ENCODE assay signal across 28 cellular contexts in the genomic region with DNA sequence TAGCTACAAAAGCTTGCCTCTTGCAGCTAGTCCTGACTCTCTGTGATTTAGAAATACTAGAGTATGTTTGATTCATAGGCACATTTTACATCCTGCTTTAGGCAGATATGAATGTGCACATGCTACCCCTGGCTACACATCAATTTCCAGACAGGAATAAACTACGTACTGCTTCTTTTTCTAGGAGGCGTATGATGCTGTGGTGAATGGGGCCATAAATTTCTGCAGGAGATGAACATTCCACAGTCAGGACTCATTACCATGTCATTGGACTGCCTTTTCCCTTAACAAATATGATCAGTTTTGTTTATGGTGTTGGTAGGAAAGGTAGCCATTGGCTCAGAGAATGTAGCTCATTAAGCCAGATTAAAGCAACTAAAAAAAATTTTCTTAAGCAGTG. TPM values are rescaled to one million over a fixed set of nuclear protein-coding genes. Genes with fewer than 3 reads are reported as not detected.
DNase-seq lines count a peak whose midpoint lies in the region; ATAC-seq and TF ChIP-seq lines count a peak whose summit lies in the region.
"Had no signal": no experiment of that assay in that cellular context is flagged by ENCODE, and none has a peak within 500 bp of the region (broad histone marks: within the 10 kb centered on the region; RNA-seq: fewer than 3 reads in every experiment).

No MANE protein-coding gene starts in this region.

- no peak for TF ChIP-seq CTCF in AG04449 (IDR thresholded peaks at IDR 0.05; ENCODE audit: insufficient read depth, low read length, missing control alignments)
- no peak for TF ChIP-seq CTCF in foreskin keratinocyte (conservative IDR thresholded peaks at IDR 0.05)
- TF ChIP-seq CTCF in spleen (IDR thresholded peaks at IDR 0.05 in 8 of 11, conservative IDR thresholded peaks at IDR 0.05 in 3 of 11), result no peak
- no peak for TF ChIP-seq CTCF in PC-9 (conservative IDR thresholded peaks at IDR 0.05)
- no peak for TF ChIP-seq CTCF in gastrocnemius medialis (IDR thresholded peaks at IDR 0.05 in 4 of 5, conservative IDR thresholded peaks at IDR 0.05 in 1 of 5)

- H3K4me2 ChIP-seq in GM23248 (ENCODE audit: unreplicated experiment) (peak overlapping the region; percentile 33), PC-9 (no peak overlapping the region)
- H3K4me2 ChIP-seq: BLaER1 treated with 17β-estradiol and CSF1 and Interleukin-3, amounts not matched to agents 10 nM and 100 nM had no signal

- peaks cover 14% of the 10 kb centered on the region for H3K4me1 ChIP-seq in GM23248 (ENCODE audit: insufficient read depth)
- H3K4me1 ChIP-seq in foreskin keratinocyte, result peaks cover 7% of the 10 kb centered on the region
- no peaks in the 10 kb centered on the region for H3K4me1 ChIP-seq in spleen
- H3K4me1 ChIP-seq in PC-9 (replicated peaks; ENCODE audit: insufficient read depth), result no peaks in the 10 kb centered on the region
- H3K4me1 ChIP-seq in gastrocnemius medialis, result no peaks in the 10 kb centered on the region
- H3K4me1 ChIP-seq: adrenal gland, Caco-2, esophagus muscularis mucosa, Peyer's patch, testis had no signal

- TF ChIP-seq POLR2A in spleen (IDR thresholded peaks at IDR 0.05) (no peak), gastrocnemius medialis (IDR thresholded peaks at IDR 0.05) (no peak)

- 0 out of 2 replicates have a peak, but pooled peaks cover 9% of the 10 kb centered on the region for H3F3A ChIP-seq in GM23248 (ENCODE audit: insufficient read depth)
- no peaks in the 10 kb centered on the region for H3F3A ChIP-seq in PC-9 (ENCODE audit: insufficient read depth, low read depth)

- no peaks in the 10 kb centered on the region for H3K36me3 ChIP-seq in GM23248 (ENCODE audit: low read depth)
- H3K36me3 ChIP-seq in spleen, result no peaks in the 10 kb centered on the region
- H3K36me3 ChIP-seq in PC-9 (ENCODE audit: low read depth), result no peaks in the 10 kb centered on the region
- no peaks in the 10 kb centered on the region for H3K36me3 ChIP-seq in gastrocnemius medialis
- H3K36me3 ChIP-seq: adrenal gland; BLaER1 treated with 17β-estradiol and CSF1 and Interleukin-3, amounts not matched to agents 10 nM and 100 nM; esophagus muscularis mucosa; Peyer's patch had no signal

- no peak overlapping the region for H3K9ac ChIP-seq in GM23248
- H3K9ac ChIP-seq: BLaER1 treated with 17β-estradiol and CSF1 and Interleukin-3, amounts not matched to agents 10 nM and 100 nM had no signal

- CTCF ChIA-PET in AG04449 (lab: Yijun Ruan, JAX) (interaction anchor here (0.9 kb wide), 1 partner anchor 88 kb away, joined by 3 read pairs; no protein-coding TSS in a partner anchor), PC-9 (lab: Charles Lee) (no interaction called here)

- POLR2A ChIA-PET in AG04449 (lab: Yijun Ruan, JAX), result interaction anchor here (0.6 to 0.7 kb wide), 2 partner anchors 442 to 545 kb away, joined by 3 read pairs; no protein-coding TSS in a partner anchor
- POLR2A ChIA-PET in PC-9 (lab: Charles Lee; ENCODE audit: unreplicated experiment), result interaction anchor here (0.6 kb wide), 1 partner anchor 49 kb away, joined by 5 read pairs; no protein-coding TSS in a partner anchor

- H3K79me2 ChIP-seq in GM23248 (ENCODE audit: insufficient read depth) (no peaks in the 10 kb centered on the region), PC-9 (ENCODE audit: low read depth) (no peaks in the 10 kb centered on the region)

- peak; percentile 70 for ATAC-seq in SK-N-SH treated with all-trans-retinoic acid at 6 μM for 48 hours
- ATAC-seq in foreskin keratinocyte, result peak; percentile 82
- ATAC-seq in GM18907 (IDR thresholded peaks at IDR 0.05; ENCODE audit: unreplicated experiment), result no peak
- no peak for ATAC-seq in gastrocnemius medialis
- ATAC-seq: left lobe of liver; stimulated activated memory B cell treated with anti-CD40 and anti-IgM and Interleukin-4, amounts not matched to agents 10 μg/mL and 1 μg/mL and 100 μg/mL, for 72 hours had no signal

- H3K27me3 ChIP-seq in GM23248 (replicated peaks; ENCODE audit: insufficient read depth) (no peaks in the 10 kb centered on the region), foreskin keratinocyte (peaks cover 4% of the 10 kb centered on the region), spleen (replicated peaks in 1 of 7) (peaks cover 0 to 18% (median 0%) of the 10 kb centered on the region in 7 donors), PC-9 (ENCODE audit: insufficient read depth, low read depth) (no peaks in the 10 kb centered on the region), gastrocnemius medialis (no peaks in the 10 kb centered on the region)
- H3K27me3 ChIP-seq: adrenal gland; BLaER1 treated with 17β-estradiol and CSF1 and Interleukin-3, amounts not matched to agents 10 nM and 100 nM; Peyer's patch; testis had no signal

- DNase-seq in AG04449 (ENCODE audit: low read depth, low spot score) (peak; percentile 50), GM23248 (peak; percentile 87), foreskin keratinocyte (peak; percentile 69 to 83), spleen (no peak), PC-9 (no peak), gastrocnemius medialis (no peak)
- DNase-seq: activated CD4-positive, alpha-beta T cell treated with anti-CD3 and anti-CD28 coated beads for 48 hours; activated naive CD4-positive, alpha-beta T cell; activated T-cell treated with anti-CD3 and anti-CD28 coated beads, Interleukin-2, amount 50 U/mL, for 48 hours; adrenal gland; Caco-2; cortex of kidney; DMS79; KBM-7; naive B cell; NCI-H146; NCI-H2171; NCI-H524; NK-92 treated with Interleukin-12 subunit alpha and Interleukin-12 subunit beta, amount 100 ng/mL, for 24 hours; Peyer's patch; stimulated activated CD4-positive, alpha-beta T cell treated with anti-CD3 and anti-CD28 coated beads, Interleukin-4, amount 100 ng/mL, for 1 hour; testis had no signal

- H2AFZ ChIP-seq in GM23248, result no peak overlapping the region
- no peak overlapping the region for H2AFZ ChIP-seq in PC-9

- H3K4me3 ChIP-seq in AG04449 (ENCODE audit: low read depth, low read length), result no peak overlapping the region
- no peak overlapping the region for H3K4me3 ChIP-seq in GM23248
- no peak overlapping the region for H3K4me3 ChIP-seq in spleen
- H3K4me3 ChIP-seq in PC-9, result no peak overlapping the region
- H3K4me3 ChIP-seq in gastrocnemius medialis, result no peak overlapping the region
- H3K4me3 ChIP-seq: adrenal gland; BLaER1 treated with 17β-estradiol and CSF1 and Interleukin-3, amounts not matched to agents 10 nM and 100 nM; esophagus muscularis mucosa; Peyer's patch; testis had no signal

- WGBS in GM23248 (ENCODE audit: low coverage in 1 of 2, low lambda C conversion rate in 2 of 2, missing lambda C conversion rate in 2 of 2), 2 experiments, result 9 to 13% methylated on average over 2 of the region's 2 CpGs
- 48 to 99% (median 69%) methylated on average over 2 of the region's 2 CpGs for WGBS in spleen, 5 donors

- H4K20me1 ChIP-seq in GM23248 (ENCODE audit: insufficient read depth) (no peaks in the 10 kb centered on the region), PC-9 (ENCODE audit: insufficient read depth) (no peaks in the 10 kb centered on the region)
- H4K20me1 ChIP-seq: BLaER1 treated with 17β-estradiol and CSF1 and Interleukin-3, amounts not matched to agents 10 nM and 100 nM had no signal

- no TSS peak for BruUV-seq in PC-9 (replicated peaks; lab: Mats Ljungman, UMichigan)

- H3K27ac ChIP-seq in GM23248 (peak overlapping the region; percentile 61), foreskin keratinocyte (no peak overlapping the region), spleen (no peak overlapping the region), PC-9 (no peak overlapping the region), gastrocnemius medialis (no peak overlapping the region)
- H3K27ac ChIP-seq: adrenal gland; BLaER1 treated with 17β-estradiol and CSF1 and Interleukin-3, amounts not matched to agents 10 nM and 100 nM; esophagus muscularis mucosa; Peyer's patch; testis had no signal

- H3K9me3 ChIP-seq in GM23248 (ENCODE audit: low read depth) (no peaks in the 10 kb centered on the region), spleen (no peaks in the 10 kb centered on the region), PC-9 (ENCODE audit: insufficient read depth, low read depth) (no peaks in the 10 kb centered on the region), gastrocnemius medialis (no peaks in the 10 kb centered on the region)
- H3K9me3 ChIP-seq: adrenal gland, Caco-2, esophagus muscularis mucosa, Peyer's patch, testis had no signal

- in situ Hi-C loops in GM23248 (cut with MboI), result loop anchor here (25.0 kb wide), 1 partner anchor 638 kb away; no protein-coding TSS in a partner anchor
- in situ Hi-C loops in gastrocnemius medialis (cut with MboI; ENCODE audit: low sequenced_read_pairs in 4 of 4), result loop anchor here (10.0 to 25.0 kb wide), 3 partner anchors 438 to 638 kb away; no protein-coding TSS in a partner anchor

- H3K9me2 ChIP-seq in GM23248 (ENCODE audit: insufficient read depth) (no peaks in the 10 kb centered on the region), PC-9 (ENCODE audit: insufficient read depth) (no peaks in the 10 kb centered on the region)

- intact Hi-C loops in spleen (cut with DNase I; ENCODE audit: low total_unique reads), result no loop called here
- intact Hi-C loops in PC-9 (cut with micrococcal nuclease; ENCODE audit: unreplicated experiment), result no loop called here
- intact Hi-C loops in gastrocnemius medialis (cut with DNase I; ENCODE audit: low total_unique reads), result no loop called here

TF ChIP-seq in SK-N-SH treated with all-trans-retinoic acid at 6 μM for 48 hours, 23 proteins besides CTCF, POLR2A, EP300 and RAD21 (continues in another document):
- TF ChIP-seq CSDC2 (CRISPR knock-in tag; IDR thresholded peaks at IDR 0.05), result no peak
- TF ChIP-seq ZFP30 (CRISPR knock-in tag; IDR thresholded peaks at IDR 0.05), result no peak
- TF ChIP-seq ZFP3 (CRISPR knock-in tag; IDR thresholded peaks at IDR 0.05), result no peak

RNA-seq across cellular contexts. Expression of gene IFRD1, which starts 50.1 kb away (rescaled TPM):
- total RNA-seq in GM23248 (2014; rRNA removed; shearing (Covaris generic)), result 61.4 and 75.5 TPM in 2 replicates
- polyA plus RNA-seq in GM23248 (2016; fragmentation: Nextera tagmentation; extraction: Ambion mirVana), result 71.9 and 73.9 TPM in 2 replicates
- total RNA-seq in foreskin keratinocyte, result 27.8 and 29.1 TPM in 2 replicates
- 14.9 and 18.8 TPM in 2 replicates for polyA plus RNA-seq in foreskin keratinocyte
- total RNA-seq in spleen, result 100 to 1,000 TPM in 1 of 7 donors, 10 to 100 TPM in 6; 41.0 to 111 (median 54.5) TPM
- polyA plus RNA-seq in spleen, result 10 to 100 TPM; 22.9 to 29.3 (median 26.2) TPM
- total RNA-seq in PC-9 (2021), result 79.6 and 89.4 TPM in 2 replicates
- 10 to 100 TPM; 37.8 to 70.8 (median 50.1) TPM for total RNA-seq in gastrocnemius medialis

Comparison
In these comparisons a context has a peak if more than half of its experiments do, and no peak if none do; other contexts are left out.
1. DNase-seq: peak in AG04449 (single experiment), GM23248 (single experiment) and foreskin keratinocyte (2 of 2); none in spleen (single experiment), PC-9 (0 of 2) and gastrocnemius medialis (0 of 2).
2. ATAC-seq: peak in SK-N-SH treated with all-trans-retinoic acid at 6 μM for 48 hours (single experiment) and foreskin keratinocyte (single experiment); none in GM18907 (single experiment) and gastrocnemius medialis (0 of 2).